ENCODE assay signal across 8 cellular contexts in the genomic region with DNA sequence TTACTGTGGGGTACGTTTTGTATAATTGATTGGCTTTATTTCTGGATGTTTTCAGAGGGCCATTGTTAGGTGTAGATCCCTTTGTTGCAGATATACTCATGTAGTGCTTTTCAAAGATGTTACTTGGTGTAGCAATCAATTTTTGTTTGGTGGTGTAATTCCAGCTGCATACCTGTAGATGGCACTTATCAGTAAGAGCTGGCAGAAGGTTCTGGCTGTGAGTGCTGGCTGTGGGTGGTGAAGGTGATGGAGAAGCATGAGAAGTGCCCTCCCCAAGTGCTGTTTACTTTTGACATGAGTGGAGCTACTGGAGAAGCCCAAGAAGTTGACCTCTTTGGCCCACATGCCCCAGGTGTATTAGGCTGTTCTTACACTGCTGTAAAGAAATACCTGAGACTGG.
DNase-seq lines count a peak whose midpoint lies in the region; ATAC-seq and TF ChIP-seq lines count a peak whose summit lies in the region.

No MANE protein-coding gene starts in this region.

- no peaks in the 10 kb centered on the region for H3K9me3 ChIP-seq in AG04450 (ENCODE audit: control insufficient read depth, insufficient read depth, low read length)

- H3K36me3 Mint-ChIP-seq in nephron progenitor cell (ENCODE audit: low read depth): no peaks in the 10 kb centered on the region

- no peaks in the 10 kb centered on the region for H3K27me3 ChIP-seq in AG04450 (ENCODE audit: control insufficient read depth, insufficient read depth, low read length)

- TF ChIP-seq CTCF in AG04450 (IDR thresholded peaks at IDR 0.05; ENCODE audit: low read depth, low read length) (peak; percentile 63), nephron progenitor cell (IDR thresholded peaks at IDR 0.05) (peak; percentile 43)

- peaks cover 30% of the 10 kb centered on the region for H3K9me3 Mint-ChIP-seq in nephron progenitor cell

- H3K4me1 Mint-ChIP-seq in nephron progenitor cell: no peaks in the 10 kb centered on the region

- CTCF ChIA-PET in AG04450 (lab: Charles Lee): interaction anchor here (0.6 kb wide), 1 partner anchor 641 kb away, joined by 4 read pairs; no protein-coding TSS in a partner anchor

- POLR2A ChIA-PET in AG04450 (lab: Yijun Ruan, JAX): no interaction called here

- H3K27me3 Mint-ChIP-seq in nephron progenitor cell (ENCODE audit: low read depth, poor library complexity): peaks cover 10% of the 10 kb centered on the region

- no peak overlapping the region for H3K4me3 Mint-ChIP-seq in nephron progenitor cell

- no peak overlapping the region for H3K27ac ChIP-seq in AG04450 (ENCODE audit: low read depth, low read length)

- peak; percentile 70 for ATAC-seq in GM18499 (IDR thresholded peaks at IDR 0.05; ENCODE audit: insufficient read depth, unreplicated experiment)
- peak; percentile 81 for ATAC-seq in HG02981 (IDR thresholded peaks at IDR 0.05; ENCODE audit: unreplicated experiment)
- no peak for ATAC-seq in HG03571 (IDR thresholded peaks at IDR 0.05; ENCODE audit: unreplicated experiment)

- H3K4me3 ChIP-seq in AG04450 (ENCODE audit: low read depth, low read length): no peak overlapping the region

- DNase-seq in AG04450 (ENCODE audit: low read depth, low spot score) (no peak), SKM-1 treated with dmso at 0.1 percent for 144 hours (lab: John Stamatoyannopoulos, UW; ENCODE audit: unreplicated experiment) (peak; percentile 52), nephron progenitor cell (peak; percentile 3), HK-2 (ENCODE audit: unreplicated experiment) (no peak), NCI-H1436 treated with DMSO at 0.1 percent for 48 hours (lab: John Stamatoyannopoulos, UW) (no peak)

- H3K27ac Mint-ChIP-seq in nephron progenitor cell: no peak overlapping the region

Comparison
In these comparisons a context has a peak if more than half of its experiments do, and no peak if none do; other contexts are left out.
1. DNase-seq: peak in SKM-1 treated with dmso at 0.1 percent for 144 hours (single experiment) and nephron progenitor cell (single experiment); none in AG04450 (single experiment), HK-2 (single experiment) and NCI-H1436 treated with DMSO at 0.1 percent for 48 hours (single experiment).